ENCODE assay signal across 13 cellular contexts in genomic region chr7:43642897-43643630, GRCh38.
DNase-seq lines count a peak whose midpoint lies in the region; ATAC-seq and TF ChIP-seq lines count a peak whose summit lies in the region.
"Had no signal": no experiment of that assay in that cellular context is flagged by ENCODE, and none has a peak within 500 bp of the region (broad histone marks: within the 10 kb centered on the region; RNA-seq: fewer than 3 reads in every experiment).

No MANE protein-coding gene starts in this region.

- H3K4me3 ChIP-seq in CD8-positive, alpha-beta T cell (ENCODE audit: low read depth, low read length), result peak overlapping the region; percentile 3
- H3K4me3 ChIP-seq in naive thymus-derived CD4-positive, alpha-beta T cell (ENCODE audit: low read length), result no peak overlapping the region
- H3K4me3 ChIP-seq in ovary, result no peak overlapping the region
- H3K4me3 ChIP-seq: BLaER1, dorsolateral prefrontal cortex had no signal

- DNase-seq in CD8-positive, alpha-beta T cell, result peak in 1 of 7 experiments; percentile 49
- no peak for DNase-seq in activated CD8-positive, alpha-beta T cell treated with anti-CD3 and anti-CD28 coated beads, Interleukin-2, amount 10 ng/mL, durations not matched to agents 7 days and 5 days
- no peak for DNase-seq in naive thymus-derived CD4-positive, alpha-beta T cell
- DNase-seq in GM13977 (ENCODE audit: low spot score), result no peak
- DNase-seq in ovary, result no peak
- DNase-seq: NCI-H146; NCI-H524; stimulated activated CD4-positive, alpha-beta T cell treated with anti-CD3 and anti-CD28 coated beads, Interleukin-2, amount 100 ng/mL, for 48 hours had no signal

- TF ChIP-seq POLR2A in GM19099 (IDR thresholded peaks at IDR 0.05; ENCODE audit: extremely low read depth, insufficient read length, low read depth) (peak; percentile 15), ovary (IDR thresholded peaks at IDR 0.05) (no peak)

- POLR2A ChIA-PET in CD8-positive, alpha-beta T cell (lab: Charles Lee), result interaction anchor here (0.8 to 9.7 kb wide), 4 partner anchors 21 to 60 kb away, joined by 3 to 151 read pairs (median 4); partner anchors contain the start of gene STK17A
- POLR2A ChIA-PET in activated CD8-positive, alpha-beta T cell treated with anti-CD3 and anti-CD28 coated beads, Interleukin-2, amount 10 ng/mL, durations not matched to agents 7 days and 5 days (lab: Charles Lee), result interaction anchor here (2.7 kb wide), 1 partner anchor 60 kb away, joined by 8 read pairs; the partner anchor contains the start of gene STK17A
- POLR2A ChIA-PET in naive thymus-derived CD4-positive, alpha-beta T cell (lab: Charles Lee), result interaction anchor here (3.4 to 12.4 kb wide), 4 partner anchors 10 to 58 kb away, joined by 12 to 210 read pairs (median 114); partner anchors contain the start of gene STK17A

- H3K27ac ChIP-seq in CD8-positive, alpha-beta T cell (ENCODE audit: low read depth, low read length), result no peak overlapping the region
- H3K27ac ChIP-seq in naive thymus-derived CD4-positive, alpha-beta T cell (ENCODE audit: low read depth, low read length), result peak overlapping the region; percentile 9
- H3K27ac ChIP-seq in ovary, result no peak overlapping the region
- H3K27ac ChIP-seq: BLaER1 had no signal

- no peaks in the 10 kb centered on the region for H3K9me3 Mint-ChIP-seq in CD8-positive, alpha-beta T cell
- H3K9me3 Mint-ChIP-seq in activated CD8-positive, alpha-beta T cell treated with anti-CD3 and anti-CD28 coated beads, Interleukin-2, amount 10 ng/mL, durations not matched to agents 7 days and 5 days (ENCODE audit: insufficient read depth), result no peaks in the 10 kb centered on the region
- H3K9me3 Mint-ChIP-seq in naive thymus-derived CD4-positive, alpha-beta T cell, result peaks cover 0 to 6% (median 0%) of the 10 kb centered on the region in 11 donors

- ATAC-seq in CD8-positive, alpha-beta T cell, result no peak
- ATAC-seq in activated CD8-positive, alpha-beta T cell treated with anti-CD3 and anti-CD28 coated beads, Interleukin-2, amount 10 ng/mL, durations not matched to agents 7 days and 5 days, result peak; percentile 21
- peak; percentile 31 for ATAC-seq in naive thymus-derived CD4-positive, alpha-beta T cell
- ATAC-seq in GM21576 (IDR thresholded peaks at IDR 0.05; ENCODE audit: unreplicated experiment) (no peak), GM21423 (IDR thresholded peaks at IDR 0.05; ENCODE audit: unreplicated experiment) (no peak)

- H3K27me3 ChIP-seq in CD8-positive, alpha-beta T cell (ENCODE audit: insufficient read depth, low read length), result no peaks in the 10 kb centered on the region
- no peaks in the 10 kb centered on the region for H3K27me3 ChIP-seq in naive thymus-derived CD4-positive, alpha-beta T cell (ENCODE audit: control insufficient read depth in 2 of 2, insufficient read depth in 2 of 2, low read length in 2 of 2)
- no peaks in the 10 kb centered on the region for H3K27me3 ChIP-seq in ovary
- H3K27me3 ChIP-seq: BLaER1, dorsolateral prefrontal cortex had no signal

- in situ Hi-C loops in GM13977 (cut with MboI; ENCODE audit: low pct_unique_long_range_greater_than_20kb, low sequenced_read_pairs, unreplicated experiment), result no loop called here

- no peaks in the 10 kb centered on the region for H3K9me3 ChIP-seq in CD8-positive, alpha-beta T cell (ENCODE audit: low read length)
- no peaks in the 10 kb centered on the region for H3K9me3 ChIP-seq in naive thymus-derived CD4-positive, alpha-beta T cell (ENCODE audit: control insufficient read depth in 2 of 3, low read length in 3 of 3)
- no peaks in the 10 kb centered on the region for H3K9me3 ChIP-seq in ovary
- H3K9me3 ChIP-seq: BLaER1 had no signal

- H3K4me1 Mint-ChIP-seq in CD8-positive, alpha-beta T cell (ENCODE audit: low read depth), result peaks cover 98% of the 10 kb centered on the region
- H3K4me1 Mint-ChIP-seq in activated CD8-positive, alpha-beta T cell treated with anti-CD3 and anti-CD28 coated beads, Interleukin-2, amount 10 ng/mL, durations not matched to agents 7 days and 5 days (ENCODE audit: low read depth), result peaks cover 83% of the 10 kb centered on the region
- peaks cover 60 to 100% (median 97%) of the 10 kb centered on the region in 7 donors for H3K4me1 Mint-ChIP-seq in naive thymus-derived CD4-positive, alpha-beta T cell

- 93 to 97% (median 96%) methylated on average over 13 of the region's 13 CpGs for WGBS in ovary, 3 donors

- CTCF ChIA-PET in CD8-positive, alpha-beta T cell (lab: Charles Lee), result interaction anchor here (12.1 kb wide), 2 partner anchors 56 to 58 kb away, joined by 115 to 134 read pairs; partner anchors contain the start of gene STK17A
- CTCF ChIA-PET in activated CD8-positive, alpha-beta T cell treated with anti-CD3 and anti-CD28 coated beads, Interleukin-2, amount 10 ng/mL, durations not matched to agents 7 days and 5 days (lab: Charles Lee), result interaction anchor here (1.1 to 10.9 kb wide), 3 partner anchors 10 to 60 kb away, joined by 3 to 113 read pairs (median 3); partner anchors contain the start of gene STK17A
- CTCF ChIA-PET in naive thymus-derived CD4-positive, alpha-beta T cell (lab: Charles Lee), result interaction anchor here (0.6 to 1.6 kb wide), 3 partner anchors 40 to 60 kb away, joined by 3 to 5 read pairs (median 3); partner anchors contain the start of gene STK17A

- intact Hi-C loops in CD8-positive, alpha-beta T cell (cut with DNase I, micrococcal nuclease), result no loop called here
- intact Hi-C loops in naive thymus-derived CD4-positive, alpha-beta T cell (cut with micrococcal nuclease), result no loop called here
- intact Hi-C loops in ovary (cut with DNase I), result loop anchor here in 1 of 4 donors (10.0 kb wide), 1 partner anchor 58 kb away; the partner anchor contains the start of gene STK17A

- H3K4me1 ChIP-seq in CD8-positive, alpha-beta T cell (ENCODE audit: insufficient read depth, low read length), result peaks cover 99% of the 10 kb centered on the region
- H3K4me1 ChIP-seq in naive thymus-derived CD4-positive, alpha-beta T cell (ENCODE audit: control insufficient read depth in 2 of 2, insufficient read depth in 2 of 2, low read length in 2 of 2), result peaks cover 79 to 86% of the 10 kb centered on the region in 2 donors
- peaks cover 33% of the 10 kb centered on the region for H3K4me1 ChIP-seq in ovary (ENCODE audit: insufficient read depth)

- H3K36me3 Mint-ChIP-seq in CD8-positive, alpha-beta T cell, result peaks cover 76% of the 10 kb centered on the region
- H3K36me3 Mint-ChIP-seq in activated CD8-positive, alpha-beta T cell treated with anti-CD3 and anti-CD28 coated beads, Interleukin-2, amount 10 ng/mL, durations not matched to agents 7 days and 5 days (ENCODE audit: low read depth), result peaks cover 83% of the 10 kb centered on the region
- peaks cover 9 to 64% (median 53%) of the 10 kb centered on the region in 5 donors for H3K36me3 Mint-ChIP-seq in naive thymus-derived CD4-positive, alpha-beta T cell

- TF ChIP-seq CTCF in CD8-positive, alpha-beta T cell (IDR thresholded peaks at IDR 0.05), result no peak
- TF ChIP-seq CTCF in GM13977 (IDR thresholded peaks at IDR 0.05; ENCODE audit: extremely low read depth, insufficient read depth, missing control alignments) (no peak), ovary (IDR thresholded peaks at IDR 0.05) (no peak)

- H3K27ac Mint-ChIP-seq in CD8-positive, alpha-beta T cell, result peak overlapping the region; percentile 95
- H3K27ac Mint-ChIP-seq in activated CD8-positive, alpha-beta T cell treated with anti-CD3 and anti-CD28 coated beads, Interleukin-2, amount 10 ng/mL, durations not matched to agents 7 days and 5 days, result peak overlapping the region; percentile 86
- H3K27ac Mint-ChIP-seq in naive thymus-derived CD4-positive, alpha-beta T cell, result peak overlapping the region in 8 of 9 donors; percentile 67 to 100 (median 93)

- H3K36me3 ChIP-seq in CD8-positive, alpha-beta T cell (ENCODE audit: insufficient read depth, low read length), result peaks cover 6% of the 10 kb centered on the region
- H3K36me3 ChIP-seq in naive thymus-derived CD4-positive, alpha-beta T cell (ENCODE audit: control insufficient read depth in 2 of 3, insufficient read depth in 3 of 3, low read length in 3 of 3), result peaks cover 0 to 33% (median 22%) of the 10 kb centered on the region in 3 experiments
- no peaks in the 10 kb centered on the region for H3K36me3 ChIP-seq in ovary

- peak overlapping the region; percentile 77 for H3K4me3 Mint-ChIP-seq in CD8-positive, alpha-beta T cell
- H3K4me3 Mint-ChIP-seq in activated CD8-positive, alpha-beta T cell treated with anti-CD3 and anti-CD28 coated beads, Interleukin-2, amount 10 ng/mL, durations not matched to agents 7 days and 5 days, result peak overlapping the region; percentile 37
- H3K4me3 Mint-ChIP-seq in naive thymus-derived CD4-positive, alpha-beta T cell, result peak overlapping the region; percentile 4 to 91 (median 66)

- no peaks in the 10 kb centered on the region for H3K27me3 Mint-ChIP-seq in CD8-positive, alpha-beta T cell (ENCODE audit: low read depth)
- no peaks in the 10 kb centered on the region for H3K27me3 Mint-ChIP-seq in activated CD8-positive, alpha-beta T cell treated with anti-CD3 and anti-CD28 coated beads, Interleukin-2, amount 10 ng/mL, durations not matched to agents 7 days and 5 days (ENCODE audit: low read depth)
- H3K27me3 Mint-ChIP-seq in naive thymus-derived CD4-positive, alpha-beta T cell, result no peaks in the 10 kb centered on the region

- TF ChIP-seq EP300 in ovary (IDR thresholded peaks at IDR 0.05), result no peak

Comparison
In these comparisons a context has a peak if more than half of its experiments do, and no peak if none do; other contexts are left out.
1. ATAC-seq: peak in activated CD8-positive, alpha-beta T cell treated with anti-CD3 and anti-CD28 coated beads, Interleukin-2, amount 10 ng/mL, durations not matched to agents 7 days and 5 days (single experiment) and naive thymus-derived CD4-positive, alpha-beta T cell (single experiment); none in CD8-positive, alpha-beta T cell (single experiment), GM21576 (single experiment) and GM21423 (single experiment).
2. Peak in every context shown above with its lines, with median percentiles within 50 percentile points of each other: H3K27ac Mint-ChIP-seq and H3K4me3 Mint-ChIP-seq.